ENCODE assay signal across 24 cellular contexts in genomic region chr3:135853981-135854380, GRCh38.
DNase-seq lines count a peak whose midpoint lies in the region; ATAC-seq, FAIRE-seq and TF ChIP-seq lines count a peak whose summit lies in the region.
"Had no signal": no experiment of that assay in that cellular context is flagged by ENCODE, and none has a peak within 500 bp of the region (broad histone marks: within the 10 kb centered on the region; RNA-seq: fewer than 3 reads in every experiment).

No MANE protein-coding gene starts in this region.

- H3K4me1 Mint-ChIP-seq in astrocyte (ENCODE audit: low read depth, unreplicated experiment): peaks cover 9% of the 10 kb centered on the region
- H3K4me1 Mint-ChIP-seq: CD4-positive, alpha-beta memory T cell had no signal

- no peak overlapping the region for H2BK5ac ChIP-seq in mesenchymal stem cell (ENCODE audit: low read depth, low read length, poor library complexity, severe bottlenecking)

- no peaks in the 10 kb centered on the region for H4K20me1 ChIP-seq in astrocyte (ENCODE audit: insufficient read depth, low read length)

- H3K36me3 ChIP-seq in astrocyte (ENCODE audit: insufficient read depth, low read length): no peaks in the 10 kb centered on the region
- H3K36me3 ChIP-seq in mesenchymal stem cell (ENCODE audit: control insufficient read depth in 1 of 2, insufficient read depth in 2 of 2, low read depth in 1 of 2, low read length in 2 of 2): no peaks in the 10 kb centered on the region
- H3K36me3 ChIP-seq: HAP-1 had no signal

- H2BK12ac ChIP-seq in mesenchymal stem cell (ENCODE audit: low read length in 2 of 2): no peak overlapping the region

- H3K9me3 Mint-ChIP-seq in astrocyte (ENCODE audit: unreplicated experiment): no peaks in the 10 kb centered on the region

- H3K23ac ChIP-seq in mesenchymal stem cell (ENCODE audit: low read length in 2 of 2): no peak overlapping the region

- no peaks in the 10 kb centered on the region for H3K79me1 ChIP-seq in mesenchymal stem cell (replicated peaks; ENCODE audit: low read length, poor library complexity, severe bottlenecking)

- no peak overlapping the region for H3K4ac ChIP-seq in mesenchymal stem cell (ENCODE audit: low read depth in 1 of 2, low read length in 2 of 2)

- H3K4me2 ChIP-seq in astrocyte (ENCODE audit: low read length) (no peak overlapping the region), mesenchymal stem cell (ENCODE audit: low read length, poor library complexity, severe bottlenecking) (no peak overlapping the region)
- H3K4me2 ChIP-seq: A549 had no signal

- H3K9ac ChIP-seq in astrocyte (ENCODE audit: low read length) (no peak overlapping the region), mesenchymal stem cell (ENCODE audit: low read length) (no peak overlapping the region)

- H3K4me1 ChIP-seq in astrocyte (ENCODE audit: insufficient read depth, low read length): peaks cover 8% of the 10 kb centered on the region
- H3K4me1 ChIP-seq in mesenchymal stem cell (ENCODE audit: control insufficient read depth, insufficient read depth, low read depth, low read length): no peaks in the 10 kb centered on the region
- H3K4me1 ChIP-seq: A549, HAP-1 had no signal

- peaks cover 4% of the 10 kb centered on the region for H3K27me3 ChIP-seq in astrocyte (ENCODE audit: insufficient read depth, low read length)
- H3K27me3 ChIP-seq in mesenchymal stem cell (ENCODE audit: control insufficient read depth in 1 of 2, insufficient read depth in 1 of 2, low read length in 2 of 2): peaks cover 0 to 4% of the 10 kb centered on the region in 2 experiments

- no peak overlapping the region for H2BK120ac ChIP-seq in mesenchymal stem cell (ENCODE audit: low read depth, low read length)

- FAIRE-seq in astrocyte (lab: Jason Lieb, UNC) (no peak), D721Med (lab: Jason Lieb, UNC) (no peak)
- FAIRE-seq: A549, GM12891, GM18507, H54 had no signal

- no peak overlapping the region for H4K91ac ChIP-seq in mesenchymal stem cell (ENCODE audit: low read length)

- H3K4me3 Mint-ChIP-seq in astrocyte (ENCODE audit: unreplicated experiment): no peak overlapping the region
- H3K4me3 Mint-ChIP-seq: CD4-positive, alpha-beta memory T cell had no signal

- H3K4me3 ChIP-seq in astrocyte (ENCODE audit: insufficient read depth, low read depth, low read length) (no peak overlapping the region), fibroblast of the aortic adventitia (ENCODE audit: low read depth, low read length) (no peak overlapping the region), mesenchymal stem cell (ENCODE audit: insufficient read depth in 1 of 2, low read depth in 1 of 2, low read length in 2 of 2) (no peak overlapping the region)
- H3K4me3 ChIP-seq: A549, HAP-1 had no signal

- H2AK5ac ChIP-seq in mesenchymal stem cell (ENCODE audit: low read length, severe bottlenecking): no peak overlapping the region

- H3K79me2 ChIP-seq in astrocyte (ENCODE audit: insufficient read depth, low read length): no peaks in the 10 kb centered on the region

- no peak overlapping the region for H3K27ac Mint-ChIP-seq in astrocyte (ENCODE audit: unreplicated experiment)
- H3K27ac Mint-ChIP-seq: CD4-positive, alpha-beta memory T cell had no signal

- no peak overlapping the region for H4K8ac ChIP-seq in mesenchymal stem cell (ENCODE audit: low read length)

- H3K27ac ChIP-seq in astrocyte (ENCODE audit: low read depth, low read length): no peak overlapping the region
- no peak overlapping the region for H3K27ac ChIP-seq in mesenchymal stem cell (ENCODE audit: low read length, poor library complexity, severe bottlenecking)
- H3K27ac ChIP-seq: A549 had no signal

- peaks cover 2% of the 10 kb centered on the region for H3K36me3 Mint-ChIP-seq in astrocyte (ENCODE audit: low read depth, unreplicated experiment)
- H3K36me3 Mint-ChIP-seq: CD4-positive, alpha-beta memory T cell had no signal

- no peak for TF ChIP-seq CTCF in astrocyte (IDR thresholded peaks at IDR 0.05; ENCODE audit: insufficient read depth, low read depth, low read length)
- TF ChIP-seq CTCF in fibroblast of the aortic adventitia (IDR thresholded peaks at IDR 0.05; ENCODE audit: insufficient read depth, low read length): no peak
- no peak for TF ChIP-seq CTCF in D721Med (IDR thresholded peaks at IDR 0.05; ENCODE audit: insufficient read depth, missing control alignments)

- DNase-seq in AG08396 (ENCODE audit: low spot score) (peak; percentile 13), EH (ENCODE audit: low read depth) (peak; percentile 31), astrocyte (ENCODE audit: low read depth) (peak; percentile 52), fibroblast of the aortic adventitia (ENCODE audit: low read depth) (peak; percentile 64), mesenchymal stem cell (no peak), SIG-M5 treated with dmso at 0.1 percent for 504 hours (lab: John Stamatoyannopoulos, UW; ENCODE audit: unreplicated experiment) (no peak), D721Med (ENCODE audit: insufficient read length, low spot score) (no peak)
- DNase-seq: 8988T; ACHN; C1 segment of cervical spinal cord; Calu3; CD4-positive, alpha-beta memory T cell; COR-L47; DMS153; DND-41; EL; GDM1; GOT3 had no signal

- no peak overlapping the region for H2AFZ ChIP-seq in astrocyte (ENCODE audit: low read depth, low read length)
- H2AFZ ChIP-seq in mesenchymal stem cell (ENCODE audit: low read depth, low read length): no peak overlapping the region

- no peak for ATAC-seq in HG02798 (IDR thresholded peaks at IDR 0.05; ENCODE audit: poor library complexity, unreplicated experiment)
- ATAC-seq: A549 had no signal

- no peak overlapping the region for H3K18ac ChIP-seq in mesenchymal stem cell (ENCODE audit: low read depth in 1 of 2, low read length in 2 of 2)

- H3K9me3 ChIP-seq in astrocyte (ENCODE audit: insufficient read depth, low read depth, low read length) (no peaks in the 10 kb centered on the region), mesenchymal stem cell (ENCODE audit: control insufficient read depth, low read length) (peaks cover 2% of the 10 kb centered on the region)
- H3K9me3 ChIP-seq: A549, HAP-1 had no signal

- H2BK15ac ChIP-seq in mesenchymal stem cell (ENCODE audit: low read depth, poor library complexity, severe bottlenecking): no peak overlapping the region

- no peaks in the 10 kb centered on the region for H3K27me3 Mint-ChIP-seq in astrocyte (ENCODE audit: low read depth, unreplicated experiment)
- H3K27me3 Mint-ChIP-seq: CD4-positive, alpha-beta memory T cell had no signal

- no peak overlapping the region for H3K14ac ChIP-seq in mesenchymal stem cell (ENCODE audit: low read length in 2 of 2)

- 39% methylated on average over 2 of the region's 2 CpGs for WGBS in mesenchymal stem cell

Comparison
In these comparisons a context has a peak if more than half of its experiments do, and no peak if none do; other contexts are left out.
1. DNase-seq: peak in AG08396 (single experiment), EH (single experiment), astrocyte (single experiment) and fibroblast of the aortic adventitia (single experiment); none in mesenchymal stem cell (single experiment), SIG-M5 treated with dmso at 0.1 percent for 504 hours (single experiment) and D721Med (single experiment).